ENCODE assay signal across 2 cellular contexts in genomic region chr22:22697377-22698120, GRCh38.
TF ChIP-seq lines count a peak whose summit lies in the region.

No MANE protein-coding gene starts in this region.

TF ChIP-seq in GM23338, 12 proteins besides CTCF, POLR2A, EP300 and RAD21 (continued from another document):
- TF ChIP-seq ZNF462 (CRISPR knock-in tag; IDR thresholded peaks at IDR 0.05), result no peak
- no peak for TF ChIP-seq ZNF114 (CRISPR knock-in tag; IDR thresholded peaks at IDR 0.05)
- no peak for TF ChIP-seq REST (IDR thresholded peaks at IDR 0.05; ENCODE audit: unreplicated experiment)

TF ChIP-seq in GM12878, 131 proteins besides CTCF, POLR2A, EP300 and RAD21 (continued from another document):
- TF ChIP-seq SUPT20H (IDR thresholded peaks at IDR 0.05; ENCODE audit: borderline replicate concordance, control insufficient read depth, low read depth, low read length) (no peak), TAF1 (IDR thresholded peaks at IDR 0.05; ENCODE audit: borderline replicate concordance, low read depth, low read length) (peak; percentile 59; the same call in 1 of the 2 replicates), PML (IDR thresholded peaks at IDR 0.05; ENCODE audit: low read length) (peak; percentile 95), POLR2AphosphoS2 (IDR thresholded peaks at IDR 0.05; ENCODE audit: low read depth, low read length) (no peak), ZBED1 (IDR thresholded peaks at IDR 0.05; ENCODE audit: borderline replicate concordance) (peak; percentile 77), POLR2AphosphoS5 (IDR thresholded peaks at IDR 0.05; ENCODE audit: low read length) (peak; percentile 88), POU2F2 (IDR thresholded peaks at IDR 0.05; ENCODE audit: borderline replicate concordance, low read depth, low read length) (peak; percentile 37; the same call in 1 of the 3 replicates), SMAD5 (IDR thresholded peaks at IDR 0.05; ENCODE audit: low read depth) (peak; percentile 96)
